Comparison of ENCODE assay signal across 19 cellular contexts in the genomic region with DNA sequence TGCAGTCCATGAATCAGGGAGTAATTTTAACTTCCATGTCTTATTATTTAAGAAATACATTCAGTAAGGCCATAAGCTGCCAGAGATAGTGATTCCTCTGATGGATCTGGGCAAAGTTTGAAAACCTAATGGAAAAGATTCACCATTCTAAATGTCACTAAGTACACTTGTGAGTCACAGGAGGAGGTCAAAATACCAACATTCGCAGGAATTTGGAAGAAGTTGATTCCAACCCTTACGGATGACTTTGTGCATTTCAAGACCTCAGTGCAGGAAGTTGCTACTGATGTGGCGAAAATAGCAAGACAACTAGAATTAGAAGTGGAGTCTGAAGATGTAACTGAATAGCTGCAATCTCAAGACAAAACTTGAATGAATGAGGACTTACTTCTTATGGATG.
DNase-seq lines count a peak whose midpoint lies in the region; ATAC-seq and TF ChIP-seq lines count a peak whose summit lies in the region.
"Had no signal": no experiment of that assay in that cellular context is flagged by ENCODE, and none has a peak within 500 bp of the region (broad histone marks: within the 10 kb centered on the region; RNA-seq: fewer than 3 reads in every experiment).

No MANE protein-coding gene starts in this region.

- POLR2A ChIA-PET in A673 (lab: Charles Lee; ENCODE audit: low non-redundant PET): no interaction called here

- ATAC-seq in T-helper 17 cell: no peak
- ATAC-seq: stimulated activated naive B cell treated with anti-CD40 and anti-IgM and Interleukin-4, amounts not matched to agents 10 μg/mL and 1 μg/mL and 100 μg/mL, for 72 hours had no signal

- H3K9me3 ChIP-seq in T-helper 17 cell (ENCODE audit: control insufficient read depth, low read length, poor library complexity, severe bottlenecking) (no peaks in the 10 kb centered on the region), A673 (ENCODE audit: low read depth, low read length, poor library complexity, severe bottlenecking) (peaks cover 5% of the 10 kb centered on the region)

- no TSS peak for BruUV-seq in A673 (replicated peaks; lab: Mats Ljungman, UMichigan)

- H3K4me1 ChIP-seq in A673 (ENCODE audit: insufficient read depth, low read length, poor library complexity, severe bottlenecking): no peaks in the 10 kb centered on the region

- H3K27me3 Mint-ChIP-seq in T-helper 17 cell: no peaks in the 10 kb centered on the region
- H3K27me3 Mint-ChIP-seq: stimulated activated naive B cell treated with anti-CD40 and anti-IgM and Interleukin-4, amounts not matched to agents 10 μg/mL and 1 μg/mL and 100 μg/mL, for 72 hours had no signal

- peak overlapping the region; percentile 39 for H3K27ac Mint-ChIP-seq in T-helper 17 cell
- H3K27ac Mint-ChIP-seq: stimulated activated naive B cell treated with anti-CD40 and anti-IgM and Interleukin-4, amounts not matched to agents 10 μg/mL and 1 μg/mL and 100 μg/mL, for 72 hours had no signal

- no peak overlapping the region for H3K4me3 ChIP-seq in fibroblast of pulmonary artery (replicated peaks; ENCODE audit: low read depth, low read length)
- H3K4me3 ChIP-seq in A673 (ENCODE audit: low read depth, low read length, poor library complexity, severe bottlenecking): no peak overlapping the region
- H3K4me3 ChIP-seq: smooth muscle cell had no signal

- no peaks in the 10 kb centered on the region for H3K36me3 ChIP-seq in A673 (ENCODE audit: insufficient read depth, low read length, poor library complexity, severe bottlenecking)

- H3K27me3 ChIP-seq in A673 (replicated peaks; ENCODE audit: insufficient read depth, low read depth, low read length, poor library complexity): no peaks in the 10 kb centered on the region

- H3K36me3 Mint-ChIP-seq in T-helper 17 cell (ENCODE audit: low read depth): peaks cover 3% of the 10 kb centered on the region

- intact Hi-C loops in A673 (cut with micrococcal nuclease; ENCODE audit: unreplicated experiment): no loop called here

- H3K27ac ChIP-seq in A673 (ENCODE audit: low read depth, low read length, poor library complexity, severe bottlenecking): no peak overlapping the region

- H3K4me3 Mint-ChIP-seq in T-helper 17 cell: no peak overlapping the region
- H3K4me3 Mint-ChIP-seq: stimulated activated naive B cell treated with anti-CD40 and anti-IgM and Interleukin-4, amounts not matched to agents 10 μg/mL and 1 μg/mL and 100 μg/mL, for 72 hours had no signal

- H3K4me1 Mint-ChIP-seq in T-helper 17 cell: peaks cover 10% of the 10 kb centered on the region

- CTCF ChIA-PET in A673 (lab: Charles Lee): no interaction called here

- TF ChIP-seq CTCF in fibroblast of pulmonary artery (IDR thresholded peaks at IDR 0.05; ENCODE audit: low read length, missing control alignments) (no peak), A673 (conservative IDR thresholded peaks at IDR 0.05; ENCODE audit: low read depth, low read length) (no peak)

- DNase-seq in GM03348 (ENCODE audit: low spot score): peak; percentile 13
- no peak for DNase-seq in T-helper 17 cell
- peak; percentile 17 for DNase-seq in fibroblast of pulmonary artery (ENCODE audit: low read depth)
- peak; percentile 6 for DNase-seq in superior temporal gyrus (ENCODE audit: extremely low spot score)
- DNase-seq in NCI-H748 treated with DMSO at 0.1 percent for 48 hours (lab: John Stamatoyannopoulos, UW): no peak
- DNase-seq in COLO829 (ENCODE audit: low spot score): no peak
- no peak for DNase-seq in A673 (ENCODE audit: low spot score)
- DNase-seq: activated CD4-positive, alpha-beta T cell treated with anti-CD3 and anti-CD28 coated beads for 1 hour; activated T-cell treated with anti-CD3 and anti-CD28 coated beads, Interleukin-2, amount 50 U/mL, for 1 hour; amygdala; Karpas-422; kidney glomerular epithelial cell; NCI-H1105; NCI-H2029 treated with DMSO at 0.1 percent for 48 hours; NCI-H345; OCI-M1; Right ventricle myocardium superior; stimulated activated naive B cell treated with anti-CD40 and anti-IgM and Interleukin-4, amounts not matched to agents 10 μg/mL and 1 μg/mL and 100 μg/mL, for 72 hours had no signal

Comparison
In these comparisons a context has a peak if more than half of its experiments do, and no peak if none do; other contexts are left out.
1. DNase-seq: peak in GM03348 (single experiment), fibroblast of pulmonary artery (single experiment) and superior temporal gyrus (single experiment); none in T-helper 17 cell (0 of 3), NCI-H748 treated with DMSO at 0.1 percent for 48 hours (single experiment), COLO829 (single experiment) and A673 (single experiment).